ENCODE assay signal across 8 cellular contexts in genomic region chr2:196926562-196927317, GRCh38. TPM values are rescaled to one million over a fixed set of nuclear protein-coding genes. Genes with fewer than 3 reads are reported as not detected.
DNase-seq lines count a peak whose midpoint lies in the region; ATAC-seq and TF ChIP-seq lines count a peak whose summit lies in the region.

Gene PGAP1 (minus strand): TSS chr2:196926707. CDS start chr2:196926616, 91 bp downstream.

- ATAC-seq in RWPE2 (ENCODE audit: low read depth) = peak; percentile 84

- intact Hi-C loops in stomach (cut with DNase I; ENCODE audit: low total_unique reads) = no loop called here

- H3F3A ChIP-seq in Loucy (ENCODE audit: low read depth) (no peaks in the 10 kb centered on the region), neural cell (ENCODE audit: insufficient read depth, low read length, poor library complexity, severe bottlenecking) (no peaks in the 10 kb centered on the region)

- 0 to 1% (median 0%) methylated on average over 52 to 61 of the region's 61 CpGs for WGBS in stomach, 5 donors

- no peaks in the 10 kb centered on the region for H3K9me3 ChIP-seq in Loucy (ENCODE audit: insufficient read depth, low read depth, low read length)
- H3K9me3 ChIP-seq in RWPE2 (ENCODE audit: severe bottlenecking) = no peaks in the 10 kb centered on the region
- H3K9me3 ChIP-seq in neural cell (ENCODE audit: low read length) = no peaks in the 10 kb centered on the region
- H3K9me3 ChIP-seq in stomach = no peaks in the 10 kb centered on the region

- TF ChIP-seq CTCF in Loucy (conservative IDR thresholded peaks at IDR 0.05; ENCODE audit: low read length) (no peak), RWPE2 (IDR thresholded peaks at IDR 0.05; ENCODE audit: poor library complexity, severe bottlenecking) (no peak), fibroblast of villous mesenchyme (IDR thresholded peaks at IDR 0.05; ENCODE audit: insufficient read depth, low read depth, low read length) (no peak), neural cell (IDR thresholded peaks at IDR 0.05; ENCODE audit: poor library complexity, severe bottlenecking) (no peak), stomach (IDR thresholded peaks at IDR 0.05) (no peak)

- H3K4me3 ChIP-seq in H7 (ENCODE audit: insufficient read depth, low read depth, low read length) (peak within 1 kb of the TSS; percentile 94), Loucy (ENCODE audit: low read length, poor library complexity, severe bottlenecking) (peak within 1 kb of the TSS; percentile 99), RWPE2 (ENCODE audit: severe bottlenecking) (peak within 1 kb of the TSS; percentile 56), fibroblast of villous mesenchyme (ENCODE audit: low read depth, low read length) (peak within 1 kb of the TSS; percentile 96), neural cell (ENCODE audit: low read length) (peak within 1 kb of the TSS; percentile 88), stomach (peak within 1 kb of the TSS; percentile 78 to 92 (median 80))

- H3K9me2 ChIP-seq in Loucy (replicated peaks; ENCODE audit: low read depth, low read length) (no peaks in the 10 kb centered on the region), neural cell (ENCODE audit: insufficient read depth, low read length) (no peaks in the 10 kb centered on the region)

- H3K27ac ChIP-seq in RWPE2 (ENCODE audit: poor library complexity, severe bottlenecking) (peak within 1 kb of the TSS; percentile 70), neural cell (ENCODE audit: low read length) (peak within 1 kb of the TSS; percentile 93), stomach (peak within 1 kb of the TSS; percentile 83 to 92 (median 90))

- TF ChIP-seq EP300 in neural cell (conservative IDR thresholded peaks at IDR 0.05; ENCODE audit: poor library complexity, severe bottlenecking) (peak; percentile 76), stomach (IDR thresholded peaks at IDR 0.05) (no peak)

- DNase-seq in ELR (ENCODE audit: low read depth) (peak; percentile 91), H7 (peak; percentile 94), RWPE2 (ENCODE audit: low spot score) (peak; percentile 87), activated gamma-delta T cell (lab: John Stamatoyannopoulos, UW) (peak; percentile 80), fibroblast of villous mesenchyme (ENCODE audit: low read depth) (peak; percentile 90), stomach (peak; percentile 89)

- H3K4me1 ChIP-seq in Loucy (ENCODE audit: insufficient read depth, low read length, poor library complexity, severe bottlenecking) = peaks cover 42% of the 10 kb centered on the region
- H3K4me1 ChIP-seq in RWPE2 (ENCODE audit: insufficient read depth, poor library complexity, severe bottlenecking) = peaks cover 24% of the 10 kb centered on the region
- peaks cover 0 to 32% (median 20%) of the 10 kb centered on the region in 4 donors for H3K4me1 ChIP-seq in stomach

- H3K36me3 ChIP-seq in H7 (replicated peaks; ENCODE audit: control insufficient read depth, insufficient read depth, low read length) (no peaks in the 10 kb centered on the region), Loucy (ENCODE audit: insufficient read depth, low read length) (no peaks in the 10 kb centered on the region), RWPE2 (ENCODE audit: low read depth) (0 out of 2 replicates have a peak, but pooled peaks cover 4% of the 10 kb centered on the region), neural cell (ENCODE audit: insufficient read depth, low read length) (no peaks in the 10 kb centered on the region), stomach (no peaks in the 10 kb centered on the region)

- TF ChIP-seq POLR2A in stomach (IDR thresholded peaks at IDR 0.05) = peak in 1 of 4 donors; percentile 48

- H3K79me2 ChIP-seq in Loucy (ENCODE audit: insufficient read depth, low read length) (peaks cover 46% of the 10 kb centered on the region), neural cell (replicated peaks; ENCODE audit: insufficient read depth, low read length) (peaks cover 47% of the 10 kb centered on the region)

- H3K27me3 ChIP-seq in H7 (ENCODE audit: control insufficient read depth, insufficient read depth, low read length) = no peaks in the 10 kb centered on the region
- H3K27me3 ChIP-seq in Loucy (ENCODE audit: insufficient read depth, low read length, poor library complexity, severe bottlenecking) = peaks cover 4% of the 10 kb centered on the region
- H3K27me3 ChIP-seq in RWPE2 (ENCODE audit: insufficient read depth, poor library complexity, severe bottlenecking) = no peaks in the 10 kb centered on the region
- no peaks in the 10 kb centered on the region for H3K27me3 ChIP-seq in neural cell (ENCODE audit: insufficient read depth, low read depth, low read length)
- no peaks in the 10 kb centered on the region for H3K27me3 ChIP-seq in stomach

- TF ChIP-seq RAD21 in neural cell (conservative IDR thresholded peaks at IDR 0.05) = peak; percentile 37

- H3K4me2 ChIP-seq in Loucy (ENCODE audit: low read depth, low read length, poor library complexity, severe bottlenecking) (peak within 1 kb of the TSS; percentile 87), neural cell (ENCODE audit: low read length) (peak within 1 kb of the TSS; percentile 43)

- H4K20me1 ChIP-seq in Loucy (ENCODE audit: insufficient read depth, low read length, poor library complexity, severe bottlenecking) = peaks cover 19% of the 10 kb centered on the region
- H4K20me1 ChIP-seq in neural cell (ENCODE audit: insufficient read depth) = no peaks in the 10 kb centered on the region

- peak within 1 kb of the TSS; percentile 81 for H2AFZ ChIP-seq in Loucy (ENCODE audit: low read length)
- H2AFZ ChIP-seq in neural cell (ENCODE audit: low read depth, low read length) = peak within 1 kb of the TSS; percentile 77

- H3K9ac ChIP-seq in Loucy (ENCODE audit: low read depth, low read length, poor library complexity, severe bottlenecking) (peak within 1 kb of the TSS; percentile 82), neural cell (ENCODE audit: low read length) (peak within 1 kb of the TSS; percentile 95)

TF ChIP-seq in neural cell, 6 proteins besides CTCF, POLR2A, EP300 and RAD21:
- TF ChIP-seq TAF1 (IDR thresholded peaks at IDR 0.05; ENCODE audit: low read depth) (peak; percentile 65), REST (IDR thresholded peaks at IDR 0.05; ENCODE audit: borderline replicate concordance) (peak; percentile 88), POLR2AphosphoS5 (IDR thresholded peaks at IDR 0.05) (peak; percentile 87), SMC3 (conservative IDR thresholded peaks at IDR 0.05; ENCODE audit: poor library complexity) (peak; percentile 45), MXI1 (conservative IDR thresholded peaks at IDR 0.05; ENCODE audit: poor library complexity, severe bottlenecking) (peak; percentile 67), EZH2 (IDR thresholded peaks at IDR 0.05; ENCODE audit: borderline replicate concordance, insufficient read depth, low read length, poor library complexity, severe bottlenecking) (no peak)

RNA-seq across cellular contexts. Expression of gene PGAP1, which starts in this region (rescaled TPM):
- total RNA-seq in H7 (2014; rRNA removed; shearing (Covaris generic)) = 6.1 and 7.4 TPM in 2 replicates
- total RNA-seq in fibroblast of villous mesenchyme (8.1 and 11.7 TPM in 2 replicates), stomach (10 to 100 TPM in 2 of 5 donors, 1 to 10 TPM in 3; 1.7 to 56.9 (median 9.3) TPM)
- polyA plus RNA-seq in neural cell (54.8 and 63.3 TPM in 2 replicates), stomach (1 to 10 TPM in 1 of 3 donors, under 1 TPM in 2; 0.56 to 1.6 (median 0.76) TPM)
- polyA minus RNA-seq in neural cell = 172 and 213 TPM in 2 replicates

Comparison
In these comparisons a context has a peak if more than half of its experiments do, and no peak if none do; other contexts are left out.
1. Peak in every context shown above with its lines: DNase-seq, ATAC-seq, H3K4me3 ChIP-seq and H3K27ac ChIP-seq.
2. RNA of gene PGAP1 (polyA plus RNA-seq): 54.8 to 63.3 TPM in neural cell; 0.56 to 1.6 TPM in stomach; every median in the first group is over 10 times any median in the second.